8 cellular contexts compared by ENCODE assay signal in the genomic region with DNA sequence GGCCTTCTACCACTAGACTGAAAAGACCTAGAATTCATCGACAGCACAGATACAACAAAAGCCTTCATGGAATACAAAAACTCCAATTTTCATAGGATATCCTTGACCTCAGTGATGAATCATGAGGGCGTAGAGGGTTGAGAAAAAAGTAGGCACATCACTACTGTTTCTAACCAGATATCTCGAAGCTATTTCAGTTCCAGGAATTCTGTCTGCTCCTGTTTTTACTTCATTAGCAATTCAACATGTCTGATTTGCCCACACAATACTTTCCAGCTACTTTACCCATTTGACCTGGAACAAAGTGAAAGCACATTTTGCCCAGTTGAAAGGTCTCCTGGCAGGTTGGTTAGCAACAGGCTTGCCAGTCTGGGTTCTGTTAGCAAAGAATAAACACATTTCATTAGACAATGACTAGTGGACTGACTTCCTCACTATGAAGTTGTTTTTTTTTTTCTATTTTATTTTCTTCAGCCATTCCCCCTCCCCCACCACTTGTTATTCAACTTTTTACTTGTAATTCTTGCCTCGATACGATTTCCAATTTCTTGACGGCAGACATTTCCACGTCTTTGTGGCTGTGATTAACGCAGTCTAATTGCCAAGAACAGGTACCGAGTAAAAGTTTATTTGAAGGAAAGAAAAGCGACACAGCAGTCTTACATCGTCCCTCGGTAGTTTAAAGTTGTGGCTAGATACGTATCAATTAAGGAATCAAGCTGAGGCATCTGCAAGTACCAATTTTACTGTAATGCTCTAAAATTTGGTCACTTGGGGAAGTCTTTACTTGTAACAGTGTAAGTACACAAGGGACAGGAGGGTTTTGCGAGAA. TPM values are rescaled to one million over a fixed set of nuclear protein-coding genes. Genes with fewer than 3 reads are reported as not detected.
A peak's percentile ranks its signal among the peaks of the same experiment; 100 is the strongest.
DNase-seq lines count a peak whose midpoint lies in the region; ATAC-seq, FAIRE-seq and TF ChIP-seq lines count a peak whose summit lies in the region.

No MANE protein-coding gene starts in this region.

- no peak overlapping the region for H3K56ac ChIP-seq in H1 (replicated peaks; ENCODE audit: insufficient read length, low read depth, low read length)

- CTCF ChIA-PET in H1 (lab: Charles Lee; ENCODE audit: partially characterized antibody) = interaction anchor here (1.6 kb wide), 1 partner anchor 25 kb away, joined by 3 read pairs; no protein-coding TSS in a partner anchor

- H3K23me2 ChIP-seq in H1 (ENCODE audit: low read depth, low read length) = peaks cover 14% of the 10 kb centered on the region

- POLR2A ChIA-PET in H1 (lab: Charles Lee; ENCODE audit: partially characterized antibody) = interaction anchor here (0.6 to 1.0 kb wide), 2 partner anchors 19 to 555 kb away, joined by 3 read pairs; no protein-coding TSS in a partner anchor
- POLR2A ChIA-PET in naive thymus-derived CD8-positive, alpha-beta T cell (lab: Charles Lee) = interaction anchor here (0.5 to 11.8 kb wide), 22 partner anchors 9 to 1836 kb away, joined by 3 to 263 read pairs (median 4); a partner anchor contains a TSS

- H3K14ac ChIP-seq in H1 (ENCODE audit: insufficient read length) = no peak overlapping the region

- H3K9me3 ChIP-seq in heart left ventricle = no peaks in the 10 kb centered on the region
- H3K9me3 ChIP-seq in SJCRH30 (replicated peaks) = no peaks in the 10 kb centered on the region
- H3K9me3 ChIP-seq in H1 (ENCODE audit: insufficient read depth in 2 of 2, low read depth in 1 of 2, low read length in 1 of 2) = no peaks in the 10 kb centered on the region

- peak overlapping the region; percentile 37 for H3K23ac ChIP-seq in H1 (ENCODE audit: insufficient read length)

- H2BK5ac ChIP-seq in H1 (ENCODE audit: low read depth, low read length) = no peak overlapping the region

- peak overlapping the region; percentile 84 for H2AFZ ChIP-seq in H1 (ENCODE audit: low read length)

- TF ChIP-seq RAD21 in H1 (IDR thresholded peaks at IDR 0.05 in 1 of 2, conservative IDR thresholded peaks at IDR 0.05 in 1 of 2; ENCODE audit: low read depth in 2 of 2, low read length in 2 of 2) = no peak

- H2BK120ac ChIP-seq in H1 (replicated peaks; ENCODE audit: low read depth, low read length) = no peak overlapping the region

- peak; percentile 70 for FAIRE-seq in H1 (lab: Jason Lieb, UNC)

- H3K4me1 Mint-ChIP-seq in naive thymus-derived CD8-positive, alpha-beta T cell = peaks cover 7 to 39% (median 19%) of the 10 kb centered on the region in 4 donors

- peak overlapping the region; percentile 70 to 97 (median 85) for H3K4me3 ChIP-seq in heart left ventricle
- peak overlapping the region; percentile 74 for H3K4me3 ChIP-seq in SJCRH30
- H3K4me3 ChIP-seq in H1 (ENCODE audit: extremely low read depth in 1 of 4, insufficient read depth in 2 of 4, low read depth in 3 of 4, low read length in 4 of 4) = peak overlapping the region; percentile 62 to 99 (median 86)

- intact Hi-C loops in heart left ventricle (cut with DNase I) (loop anchor here in 5 of 10 donors (5.0 to 10.0 kb wide), 7 partner anchors 122 to 792 kb away; a partner anchor contains a TSS), Right ventricle myocardium superior (cut with DNase I) (no loop called here)

- 0 out of 2 replicates have a peak, but pooled peaks cover 1% of the 10 kb centered on the region for H3K79me1 ChIP-seq in H1 (ENCODE audit: low read depth, low read length)

- DNase-seq in heart left ventricle (no peak), Right ventricle myocardium superior (no peak), SJCRH30 (peak in 1 of 2 experiments; percentile 25), H1 (ENCODE audit: low read depth in 1 of 2, low spot score in 2 of 2) (no peak), NCI-H1048 (lab: John Stamatoyannopoulos, UW) (no peak)
- peak in 2 of 10 donors; percentile 28 to 44 for DNase-seq in naive thymus-derived CD8-positive, alpha-beta T cell

- H3K4me1 ChIP-seq in heart left ventricle (peaks cover 5 to 31% (median 20%) of the 10 kb centered on the region in 12 donors), SJCRH30 (no peaks in the 10 kb centered on the region), H1 (replicated peaks in 1 of 4; ENCODE audit: control insufficient read depth in 3 of 4, insufficient read depth in 4 of 4, low read length in 3 of 4) (peaks cover 3 to 18% (median 9%) of the 10 kb centered on the region in 4 experiments; a peak in 6 of 7 replicates)

- ATAC-seq in heart left ventricle = no peak
- no peak for ATAC-seq in Right ventricle myocardium superior (ENCODE audit: poor library complexity)
- ATAC-seq in naive thymus-derived CD8-positive, alpha-beta T cell = no peak
- ATAC-seq in HG03025 (IDR thresholded peaks at IDR 0.05; ENCODE audit: low FRiP score, unreplicated experiment) = no peak
- no peak for ATAC-seq in GM18861 (IDR thresholded peaks at IDR 0.05; ENCODE audit: unreplicated experiment)

- H2BK20ac ChIP-seq in H1 (ENCODE audit: low read length) = no peak overlapping the region

- peaks cover 0 to 2% (median 0%) of the 10 kb centered on the region in 9 donors for H3K9me3 Mint-ChIP-seq in naive thymus-derived CD8-positive, alpha-beta T cell

- no peak overlapping the region for H2AK5ac ChIP-seq in H1 (ENCODE audit: low read depth, low read length)

- H3K27me3 ChIP-seq in heart left ventricle (no peaks in the 10 kb centered on the region), SJCRH30 (no peaks in the 10 kb centered on the region), H1 (replicated peaks in 1 of 4; ENCODE audit: control insufficient read depth in 3 of 4, extremely low read depth in 1 of 4, insufficient read depth in 3 of 4, low read length in 3 of 4) (peaks cover 0 to 8% (median 5%) of the 10 kb centered on the region in 4 experiments; a peak in 3 of 7 replicates)

- WGBS in heart left ventricle, 4 donors = 12 to 14% (median 13%) methylated on average over 14 of the region's 14 CpGs
- WGBS in H1 (ENCODE audit: extremely low coverage in 1 of 2, insufficient coverage in 1 of 2, insufficient read length in 1 of 2, insufficient replicate concordance in 2 of 2, low coverage in 1 of 2, low lambda C conversion rate in 2 of 2, missing lambda C conversion rate in 1 of 2), 2 experiments = 17% methylated on average over 14 of the region's 14 CpGs; no CpG with 5 or more reads in 1 of the 2 experiments

- H3K4me2 ChIP-seq in H1 (ENCODE audit: insufficient read depth in 1 of 2, low read depth in 2 of 2, low read length in 2 of 2) = peak overlapping the region; percentile 81 to 87

- peaks cover 8 to 10% of the 10 kb centered on the region in 2 experiments for H4K20me1 ChIP-seq in H1 (replicated peaks in 1 of 2; ENCODE audit: control insufficient read depth in 1 of 2, insufficient read depth in 2 of 2, low read length in 2 of 2)

- no peak overlapping the region for H3K4ac ChIP-seq in H1 (replicated peaks; ENCODE audit: insufficient read length, low read depth, low read length)

- peak overlapping the region; percentile 94; the same call in 1 of the 2 replicates for H4K8ac ChIP-seq in H1 (ENCODE audit: extremely low read depth, insufficient read depth, low read length)

- no peak overlapping the region for H2BK12ac ChIP-seq in H1 (ENCODE audit: low read depth, low read length)

- H3K27me3 Mint-ChIP-seq in naive thymus-derived CD8-positive, alpha-beta T cell = peaks cover 0 to 1% (median 0%) of the 10 kb centered on the region in 5 donors

- H2BK15ac ChIP-seq in H1 (ENCODE audit: low read length) = no peak overlapping the region

- H4K91ac ChIP-seq in H1 (replicated peaks; ENCODE audit: insufficient read length, low read length) = no peak overlapping the region

- peak overlapping the region; percentile 96 to 100 (median 98) for H3K27ac Mint-ChIP-seq in naive thymus-derived CD8-positive, alpha-beta T cell

- H3K4me3 Mint-ChIP-seq in naive thymus-derived CD8-positive, alpha-beta T cell = peak overlapping the region; percentile 85 to 98 (median 94)

- peaks cover 0 to 28% of the 10 kb centered on the region in 2 experiments; a peak in 2 of 4 replicates for H3K79me2 ChIP-seq in H1 (ENCODE audit: control insufficient read depth in 1 of 2, insufficient read depth in 2 of 2, low read length in 2 of 2)

- H4K5ac ChIP-seq in H1 (ENCODE audit: insufficient read length, low read depth, low read length) = no peak overlapping the region

- H3K36me3 ChIP-seq in heart left ventricle (no peaks in the 10 kb centered on the region), SJCRH30 (no peaks in the 10 kb centered on the region; the same call in 1 of the 2 replicates), H1 (ENCODE audit: control insufficient read depth in 2 of 4, insufficient read depth in 4 of 4, low read length in 3 of 4) (no peaks in the 10 kb centered on the region)

- TF ChIP-seq CTCF in heart left ventricle (IDR thresholded peaks at IDR 0.05) (no peak), H1 (IDR thresholded peaks at IDR 0.05; ENCODE audit: control extremely low read depth in 1 of 3, insufficient read depth in 1 of 3, low read depth in 1 of 3, low read length in 3 of 3) (no peak)

- H3K27ac ChIP-seq in heart left ventricle (peak overlapping the region; percentile 95 to 100 (median 98)), SJCRH30 (peak overlapping the region; percentile 93), H1 (ENCODE audit: low read depth, low read length) (no peak overlapping the region; the same call in 1 of the 2 replicates)

- no peak overlapping the region for H3K18ac ChIP-seq in H1 (ENCODE audit: extremely low read depth, low read length)

- H3K9ac ChIP-seq in H1 (replicated peaks in 1 of 4; ENCODE audit: extremely low read depth in 1 of 4, low read depth in 3 of 4, low read length in 3 of 4) = peak overlapping the region in 3 of 4 experiments; percentile 9 to 77 (median 52); a peak in 4 of 7 replicates

- H3K36me3 Mint-ChIP-seq in naive thymus-derived CD8-positive, alpha-beta T cell = no peaks in the 10 kb centered on the region

- TF ChIP-seq POLR2A in heart left ventricle (IDR thresholded peaks at IDR 0.05) = no peak
- no peak for TF ChIP-seq POLR2A in H1 (IDR thresholded peaks at IDR 0.05; ENCODE audit: control extremely low read depth in 1 of 2, low read depth in 2 of 2, low read length in 2 of 2)

- TF ChIP-seq EP300 in H1 (IDR thresholded peaks at IDR 0.05; ENCODE audit: borderline replicate concordance in 1 of 2, low read depth in 2 of 2, low read length in 2 of 2) = no peak

RNA-seq across cellular contexts. Expression of a gene that starts 4.0 kb away (rescaled TPM):
- total RNA-seq in heart left ventricle (10 to 100 TPM; 19.9 to 29.2 (median 22.5) TPM), Right ventricle myocardium superior (29.9 TPM)
- polyA plus RNA-seq in heart left ventricle (10 to 100 TPM; 12.5 to 19.3 TPM), H1 (2011; rRNA removed) (8.2 and 8.5 TPM in 2 replicates)
- 47.1 and 51.7 TPM in 2 replicates for total RNA-seq in SJCRH30 (2014; rRNA removed; shearing (Covaris generic))
- total RNA-seq in H1 (2021; fragmentation: NEBNext Ultra II Directional; extraction: Animal tissue kit (Norgen Biotek cat#: 25700)) = 14.0 and 14.4 TPM in 2 replicates
- polyA plus RNA-seq in H1 (2011; cell fraction: cytosol; rRNA removed) = 8.6 TPM
- polyA plus RNA-seq in H1 (2011; cell fraction: nucleus; rRNA removed) = 17.3 TPM
- polyA plus RNA-seq in H1 (2012, experiment 1 of 2) = 7.3 to 9.6 TPM (median 8.3 TPM) in 4 replicates
- polyA plus RNA-seq in H1 (2012, experiment 2 of 2) = 2.0 TPM
- 7.5 TPM for polyA plus RNA-seq in H1 (2013, experiment 1 of 2)
- polyA plus RNA-seq in H1 (2013, experiment 2 of 2) = 7.2 TPM
- polyA minus RNA-seq in H1 (2011; rRNA and poly(A)+ RNA removed) = 14.2 and 15.0 TPM in 2 replicates
- polyA minus RNA-seq in H1 (2011; cell fraction: cytosol; rRNA and poly(A)+ RNA removed) = 11.5 TPM
- polyA minus RNA-seq in H1 (2011; cell fraction: nucleus; rRNA and poly(A)+ RNA removed) = 8.1 TPM
- 10 to 100 TPM; 69.5 to 71.8 TPM for total RNA-seq in naive thymus-derived CD8-positive, alpha-beta T cell
- polyA plus RNA-seq in naive thymus-derived CD8-positive, alpha-beta T cell = 1 to 10 TPM; 2.7 to 5.0 (median 4.3) TPM
